Comparison of ENCODE assay signal across 1 cellular context in genomic region chr4:90030953-90031352, GRCh38.
TF ChIP-seq lines count a peak whose summit lies in the region.

No MANE protein-coding gene starts in this region.

TF ChIP-seq in HCT116, 20 proteins besides CTCF, POLR2A, EP300 and RAD21 (continued from another document):
- TF ChIP-seq TCF7L2 (IDR thresholded peaks at IDR 0.05; ENCODE audit: borderline replicate concordance, extremely low read depth, insufficient read depth, insufficient read length) (no peak), POLR2AphosphoS5 (IDR thresholded peaks at IDR 0.05; ENCODE audit: low read depth, low read length) (no peak), EZH2phosphoT487 (IDR thresholded peaks at IDR 0.05; ENCODE audit: borderline replicate concordance) (no peak), REST (IDR thresholded peaks at IDR 0.05; ENCODE audit: low read depth) (no peak), CBX3 (IDR thresholded peaks at IDR 0.05; ENCODE audit: low read depth) (no peak), SP1 (IDR thresholded peaks at IDR 0.05; ENCODE audit: low read depth) (no peak), ZNF274 (IDR thresholded peaks at IDR 0.05; ENCODE audit: low read depth, low read length) (no peak), MAX (IDR thresholded peaks at IDR 0.05) (no peak)
